16 cellular contexts compared by ENCODE assay signal in the genomic region with DNA sequence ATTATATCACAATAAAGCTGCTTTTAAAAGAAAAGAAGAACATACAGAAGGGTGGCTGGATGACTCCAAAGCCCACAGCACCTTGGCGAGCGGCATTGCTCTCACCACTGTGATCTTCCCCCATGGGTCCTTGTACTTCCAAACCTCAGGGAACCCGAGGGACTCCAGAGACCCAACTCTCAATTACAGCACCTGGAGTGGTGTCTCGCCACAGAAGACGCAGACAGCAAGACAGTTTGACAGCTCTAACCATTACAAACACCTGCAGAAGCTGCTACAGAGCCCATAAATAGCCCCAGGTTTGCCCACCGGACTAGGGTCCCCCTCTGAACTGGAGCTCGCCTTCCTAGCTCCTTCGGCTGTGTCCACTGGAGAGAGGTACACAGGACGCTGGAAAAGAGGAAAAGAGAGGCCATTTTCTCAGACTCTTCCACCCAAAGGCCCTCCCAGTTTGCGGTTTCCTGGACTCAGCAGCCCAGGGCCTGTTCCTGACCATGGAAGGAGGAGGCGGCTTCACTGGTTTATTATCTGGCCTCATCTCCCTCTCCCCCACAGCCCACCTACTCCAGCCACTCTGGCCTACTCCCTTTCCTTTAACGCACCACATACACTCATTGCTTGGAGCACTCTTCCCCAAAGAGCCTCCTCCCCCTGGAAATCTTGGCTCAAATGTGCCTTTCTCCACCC. TPM values are rescaled to one million over a fixed set of nuclear protein-coding genes. Genes with fewer than 3 reads are reported as not detected.
A peak's percentile ranks its signal among the peaks of the same experiment; 100 is the strongest.
DNase-seq lines count a peak whose midpoint lies in the region; ATAC-seq, FAIRE-seq and TF ChIP-seq lines count a peak whose summit lies in the region.
"Had no signal": no experiment of that assay in that cellular context is flagged by ENCODE, and none has a peak within 500 bp of the region (broad histone marks: within the 10 kb centered on the region; RNA-seq: fewer than 3 reads in every experiment).

No MANE protein-coding gene starts in this region.

- no peak for TF ChIP-seq CTCF in activated B cell treated with CpG ODN at 0.5 μM for 24 hours (IDR thresholded peaks at IDR 0.05)

- intact Hi-C loops in activated B cell treated with CpG ODN at 0.5 μM for 24 hours (cut with micrococcal nuclease), result no loop called here

- no peaks in the 10 kb centered on the region for H3K27me3 ChIP-seq in CD4-positive, CD25-positive, alpha-beta regulatory T cell (ENCODE audit: control insufficient read depth, insufficient read depth, low read length)
- H3K27me3 ChIP-seq: ovary had no signal

- H3K27ac ChIP-seq in CD4-positive, CD25-positive, alpha-beta regulatory T cell (ENCODE audit: insufficient read depth, low read length, poor library complexity, severe bottlenecking), result no peak overlapping the region
- H3K27ac ChIP-seq: ovary had no signal

- H3K4me1 ChIP-seq in CD4-positive, CD25-positive, alpha-beta regulatory T cell (ENCODE audit: control insufficient read depth, insufficient read depth, low read length, poor library complexity, severe bottlenecking), result peaks cover 15% of the 10 kb centered on the region

- H3K27me3 Mint-ChIP-seq in CD4-positive, CD25-positive, alpha-beta regulatory T cell, result no peaks in the 10 kb centered on the region
- H3K27me3 Mint-ChIP-seq in activated B cell treated with CpG ODN at 0.5 μM for 24 hours, result no peaks in the 10 kb centered on the region
- H3K27me3 Mint-ChIP-seq in naive thymus-derived CD8-positive, alpha-beta T cell, result no peaks in the 10 kb centered on the region
- H3K27me3 Mint-ChIP-seq: CD4-positive, alpha-beta memory T cell had no signal

- H3K4me1 Mint-ChIP-seq in CD4-positive, CD25-positive, alpha-beta regulatory T cell, result peaks cover 10 to 28% (median 17%) of the 10 kb centered on the region in 4 donors
- peaks cover 83% of the 10 kb centered on the region for H3K4me1 Mint-ChIP-seq in activated B cell treated with CpG ODN at 0.5 μM for 24 hours
- H3K4me1 Mint-ChIP-seq in naive thymus-derived CD8-positive, alpha-beta T cell, result peaks cover 16 to 68% (median 21%) of the 10 kb centered on the region in 4 donors

- H3K9me3 Mint-ChIP-seq in CD4-positive, CD25-positive, alpha-beta regulatory T cell, result peaks cover 0 to 2% (median 0%) of the 10 kb centered on the region in 7 donors
- H3K9me3 Mint-ChIP-seq in activated B cell treated with CpG ODN at 0.5 μM for 24 hours, result no peaks in the 10 kb centered on the region
- H3K9me3 Mint-ChIP-seq in naive thymus-derived CD8-positive, alpha-beta T cell, result no peaks in the 10 kb centered on the region
- H3K9me3 Mint-ChIP-seq: CD4-positive, alpha-beta memory T cell had no signal

- CTCF ChIA-PET in activated B cell treated with CpG ODN at 0.5 μM for 24 hours (lab: Charles Lee), result interaction anchor here (0.7 to 3.5 kb wide), 15 partner anchors 9 to 77 kb away, joined by 3 to 70 read pairs (median 6); no protein-coding TSS in a partner anchor

- peak; percentile 86 for FAIRE-seq in GM12891 (lab: Jason Lieb, UNC)
- FAIRE-seq: endometrium had no signal

- no peaks in the 10 kb centered on the region for H3K36me3 ChIP-seq in CD4-positive, CD25-positive, alpha-beta regulatory T cell (ENCODE audit: control insufficient read depth, insufficient read depth, low read length)
- H3K36me3 ChIP-seq: ovary had no signal

- H3K9me3 ChIP-seq in CD4-positive, CD25-positive, alpha-beta regulatory T cell (ENCODE audit: control insufficient read depth in 2 of 2, low read length in 2 of 2), result no peaks in the 10 kb centered on the region
- H3K9me3 ChIP-seq: ovary had no signal

- TF ChIP-seq POLR2A in GM12891 (IDR thresholded peaks at IDR 0.05; ENCODE audit: low read depth, low read length), result no peak

- ATAC-seq in CD4-positive, CD25-positive, alpha-beta regulatory T cell (ENCODE audit: low read depth in 2 of 2), result no peak
- no peak for ATAC-seq in activated B cell treated with CpG ODN at 0.5 μM for 24 hours (ENCODE audit: low read depth)
- ATAC-seq in naive thymus-derived CD8-positive, alpha-beta T cell, result no peak
- ATAC-seq: left cardiac atrium had no signal

- POLR2A ChIA-PET in activated B cell treated with CpG ODN at 0.5 μM for 24 hours (lab: Charles Lee), result interaction anchor here (0.5 to 4.4 kb wide), 17 partner anchors 10 to 1426 kb away, joined by 3 to 29 read pairs (median 6); partner anchors contain the start of gene LCOR
- POLR2A ChIA-PET in naive thymus-derived CD8-positive, alpha-beta T cell (lab: Charles Lee), result no interaction called here

- no peak overlapping the region for H3K4me3 ChIP-seq in CD4-positive, CD25-positive, alpha-beta regulatory T cell (ENCODE audit: low read depth, low read length)
- H3K4me3 ChIP-seq: ovary had no signal

- peak overlapping the region in 2 of 3 donors; percentile 20 to 44 for H3K27ac Mint-ChIP-seq in CD4-positive, CD25-positive, alpha-beta regulatory T cell
- H3K27ac Mint-ChIP-seq in activated B cell treated with CpG ODN at 0.5 μM for 24 hours, result peak overlapping the region; percentile 97
- peak overlapping the region in 7 of 10 donors; percentile 7 to 91 (median 17) for H3K27ac Mint-ChIP-seq in naive thymus-derived CD8-positive, alpha-beta T cell

- no peaks in the 10 kb centered on the region for H3K36me3 Mint-ChIP-seq in CD4-positive, CD25-positive, alpha-beta regulatory T cell
- H3K36me3 Mint-ChIP-seq in activated B cell treated with CpG ODN at 0.5 μM for 24 hours (ENCODE audit: low read depth), result peaks cover 26% of the 10 kb centered on the region
- no peaks in the 10 kb centered on the region for H3K36me3 Mint-ChIP-seq in naive thymus-derived CD8-positive, alpha-beta T cell

- DNase-seq in CD4-positive, CD25-positive, alpha-beta regulatory T cell, result no peak
- DNase-seq in GM12891 (ENCODE audit: insufficient read length, low spot score), result no peak
- no peak for DNase-seq in activated B cell treated with CpG ODN at 0.5 μM for 24 hours
- no peak for DNase-seq in naive thymus-derived CD8-positive, alpha-beta T cell
- DNase-seq in activated gamma-delta T cell (lab: John Stamatoyannopoulos, UW), result no peak
- no peak for DNase-seq in NCI-H82 treated with DMSO at 0.1 percent for 48 hours (lab: John Stamatoyannopoulos, UW; ENCODE audit: unreplicated experiment)
- DNase-seq in stimulated activated CD4-positive, alpha-beta T cell treated with anti-CD3 and anti-CD28 coated beads, Interleukin-4, amount 100 ng/mL, for 4 hours, result no peak
- DNase-seq in nucleus accumbens (lab: John Stamatoyannopoulos, UW), result no peak
- DNase-seq: CD4-positive, alpha-beta memory T cell; IMR-90; left cardiac atrium; ovary; stimulated activated CD4-positive, alpha-beta T cell treated with anti-CD3 and anti-CD28 coated beads, Interleukin-1b, Interleukin-23, amount 100 ng/mL, for 48 hours; stimulated activated naive CD4-positive, alpha-beta T cell treated with Interleukin-2 at 50 U/mL for 16 hours; T-helper 9 cell had no signal

- H3K4me3 Mint-ChIP-seq in CD4-positive, CD25-positive, alpha-beta regulatory T cell, result peak overlapping the region in 3 of 4 donors; percentile 11 to 89 (median 51)
- H3K4me3 Mint-ChIP-seq in activated B cell treated with CpG ODN at 0.5 μM for 24 hours, result peak overlapping the region; percentile 100
- H3K4me3 Mint-ChIP-seq in naive thymus-derived CD8-positive, alpha-beta T cell, result peak overlapping the region in 6 of 10 donors; percentile 0 to 99 (median 44)

TF ChIP-seq in GM12891, 5 proteins besides CTCF, POLR2A, EP300 and RAD21:
- TF ChIP-seq SPI1 (IDR thresholded peaks at IDR 0.05; ENCODE audit: low read depth, low read length) (no peak), POU2F2 (IDR thresholded peaks at IDR 0.05; ENCODE audit: low read depth, low read length) (no peak), POLR2AphosphoS5 (IDR thresholded peaks at IDR 0.05; ENCODE audit: low read depth, low read length) (no peak), TAF1 (IDR thresholded peaks at IDR 0.05; ENCODE audit: low read depth, low read length) (no peak), PAX5 (IDR thresholded peaks at IDR 0.05; ENCODE audit: insufficient read depth, low read length, severe bottlenecking) (no peak)

RNA-seq across cellular contexts. Expression of gene PIK3AP1, which starts 1.9 kb away (rescaled TPM):
- 1.5 TPM for total RNA-seq in CD4-positive, CD25-positive, alpha-beta regulatory T cell
- polyA plus RNA-seq in CD4-positive, CD25-positive, alpha-beta regulatory T cell, result 1 to 10 TPM in 3 of 4 donors, under 1 TPM in 1; 0.92 to 3.5 (median 1.8) TPM
- 73.5 TPM for polyA plus RNA-seq in GM12891 (2012; ENCODE audit: low read depth, missing spikeins)
- total RNA-seq in activated B cell treated with CpG ODN at 0.5 μM for 24 hours, result 156 and 157 TPM in 2 replicates
- total RNA-seq in naive thymus-derived CD8-positive, alpha-beta T cell, result 1 to 10 TPM; 4.7 to 5.2 TPM
- polyA plus RNA-seq in naive thymus-derived CD8-positive, alpha-beta T cell, result 10 to 100 TPM in 1 of 3 donors, under 1 TPM in 2; 0.77 to 20.2 (median 0.89) TPM

Comparison
In these comparisons a context has a peak if more than half of its experiments do, and no peak if none do; other contexts are left out.
1. H3K27ac Mint-ChIP-seq: peak in every context shown above with its lines; median percentile 97 in activated B cell treated with CpG ODN at 0.5 μM for 24 hours; 32 in CD4-positive, CD25-positive, alpha-beta regulatory T cell; 17 in naive thymus-derived CD8-positive, alpha-beta T cell.
2. H3K4me3 Mint-ChIP-seq: peak in every context shown above with its lines; median percentile 100 in activated B cell treated with CpG ODN at 0.5 μM for 24 hours; 51 in CD4-positive, CD25-positive, alpha-beta regulatory T cell; 44 in naive thymus-derived CD8-positive, alpha-beta T cell.
3. RNA of gene PIK3AP1, which starts 1.9 kb away (total RNA-seq): 156 to 157 TPM in activated B cell treated with CpG ODN at 0.5 μM for 24 hours; 4.7 to 5.2 TPM in naive thymus-derived CD8-positive, alpha-beta T cell and 1.5 TPM in CD4-positive, CD25-positive, alpha-beta regulatory T cell (single experiment); every median in the first group is over 10 times any median in the second.